Comparison of ENCODE assay signal across 20 cellular contexts in the genomic region with DNA sequence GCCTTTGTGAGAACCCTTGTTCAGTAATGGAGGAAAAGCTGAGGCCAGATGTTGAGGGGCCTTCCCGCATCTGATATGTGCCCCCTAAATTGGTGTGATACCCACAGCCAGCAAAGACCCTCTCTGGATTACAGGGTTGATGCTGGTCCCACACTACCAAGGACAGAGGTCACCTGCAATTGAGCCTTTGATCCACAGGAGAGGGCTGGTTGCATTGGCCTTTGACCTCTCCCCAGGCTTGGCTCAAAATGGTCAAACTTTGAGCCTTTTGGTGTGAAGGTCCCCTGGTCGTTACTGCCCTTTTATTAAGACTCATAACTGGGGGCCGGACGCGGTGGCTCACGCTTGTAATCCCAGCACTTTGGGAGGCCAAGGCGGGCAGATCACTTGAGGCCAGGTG. TPM values are rescaled to one million over a fixed set of nuclear protein-coding genes. Genes with fewer than 3 reads are reported as not detected.
A peak's percentile ranks its signal among the peaks of the same experiment; 100 is the strongest.
DNase-seq lines count a peak whose midpoint lies in the region; ATAC-seq, FAIRE-seq and TF ChIP-seq lines count a peak whose summit lies in the region.
"Had no signal": no experiment of that assay in that cellular context is flagged by ENCODE, and none has a peak within 500 bp of the region (broad histone marks: within the 10 kb centered on the region; RNA-seq: fewer than 3 reads in every experiment).

No MANE protein-coding gene starts in this region.

- H3K27me3 ChIP-seq in BLaER1 = no peaks in the 10 kb centered on the region
- no peaks in the 10 kb centered on the region for H3K27me3 ChIP-seq in IMR-90 (ENCODE audit: control insufficient read depth, insufficient read depth, low read length)
- no peaks in the 10 kb centered on the region for H3K27me3 ChIP-seq in HepG2 (ENCODE audit: control insufficient read depth in 1 of 2, insufficient read depth in 2 of 2, low read length in 2 of 2)

- dilution Hi-C loops in IMR-90 (cut with HindIII; ENCODE audit: low sequenced_read_pairs, unreplicated experiment) = no loop called here

- H4K8ac ChIP-seq in IMR-90 (ENCODE audit: low read depth in 2 of 2, low read length in 2 of 2) = no peak overlapping the region

- CTCF ChIA-PET in IMR-90 (lab: Yijun Ruan, JAX) = no interaction called here
- CTCF ChIA-PET in HepG2 (lab: Yijun Ruan, JAX; ENCODE audit: low intra/inter-chr PET ratio, low total read pairs) = no interaction called here

- no peak overlapping the region for H2BK120ac ChIP-seq in IMR-90 (ENCODE audit: low read depth, low read length)

- peaks cover 100% of the 10 kb centered on the region for H3K4me1 ChIP-seq in BLaER1
- peaks cover 2% of the 10 kb centered on the region; the same call in 1 of the 2 replicates for H3K4me1 ChIP-seq in IMR-90 (ENCODE audit: control insufficient read depth, insufficient read depth, low read length)
- peaks cover 68% of the 10 kb centered on the region for H3K4me1 ChIP-seq in HepG2 (ENCODE audit: insufficient read depth, low read length)
- H3K4me1 ChIP-seq: HAP-1 had no signal

- H3K9ac ChIP-seq in BLaER1 (peak overlapping the region; percentile 57; the same call in 1 of the 2 replicates), IMR-90 (ENCODE audit: low read depth, low read length) (no peak overlapping the region), HepG2 (ENCODE audit: insufficient read depth, low read depth, low read length) (no peak overlapping the region)
- H3K9ac ChIP-seq: GM23248 had no signal

- no peak for TF ChIP-seq EP300 in HepG2 (IDR thresholded peaks at IDR 0.05; ENCODE audit: low read depth in 2 of 2, low read length in 2 of 2)
- TF ChIP-seq EP300 in HepG2 (CRISPR knock-in tag; IDR thresholded peaks at IDR 0.05; ENCODE audit: borderline replicate concordance) = no peak

- no peak overlapping the region for H3K27ac Mint-ChIP-seq in natural killer cell treated with Interleukin-12 subunit alpha and Interleukin-12 subunit beta and Interleukin-15 and Interleukin-18, amount 100 ng/mL, for 72 hours
- H3K27ac Mint-ChIP-seq: CD8-positive, alpha-beta T cell; IgD-negative memory B cell had no signal

- H2BK5ac ChIP-seq in IMR-90 (ENCODE audit: low read depth, low read length, poor library complexity, severe bottlenecking) = no peak overlapping the region

- no peaks in the 10 kb centered on the region for H3K36me3 Mint-ChIP-seq in natural killer cell treated with Interleukin-12 subunit alpha and Interleukin-12 subunit beta and Interleukin-15 and Interleukin-18, amount 100 ng/mL, for 72 hours
- H3K36me3 Mint-ChIP-seq: CD8-positive, alpha-beta T cell; IgD-negative memory B cell had no signal

- DNase-seq in IMR-90 (no peak), HepG2 (ENCODE audit: low spot score) (no peak), NCI-H187 treated with DMSO at 0.1 percent for 48 hours (lab: John Stamatoyannopoulos, UW) (no peak), OCI-M2 (lab: John Stamatoyannopoulos, UW; ENCODE audit: unreplicated experiment) (no peak), SIG-M5 (lab: John Stamatoyannopoulos, UW) (no peak)
- no peak for DNase-seq in natural killer cell treated with Interleukin-12 subunit alpha and Interleukin-12 subunit beta and Interleukin-15 and Interleukin-18, amount 100 ng/mL, for 72 hours (ENCODE audit: low spot score)
- DNase-seq: AML-193; Calu3; CD8-positive, alpha-beta T cell; DMS79 treated with DMSO at 0.1 percent for 48 hours; EL; GM23248 had no signal

- peaks cover 0 to 3% of the 10 kb centered on the region in 2 donors for H3K4me1 Mint-ChIP-seq in natural killer cell treated with Interleukin-12 subunit alpha and Interleukin-12 subunit beta and Interleukin-15 and Interleukin-18, amount 100 ng/mL, for 72 hours (ENCODE audit: low read depth in 2 of 2)

- 100% methylated on average over 1 of the region's 7 CpGs; no CpG with 5 or more reads in 1 of the 2 experiments for WGBS in IMR-90 (ENCODE audit: extremely low coverage in 2 of 2, insufficient read length in 1 of 2), 2 experiments
- 49% methylated on average over 6 of the region's 7 CpGs for WGBS in HepG2 (ENCODE audit: low lambda C conversion rate)

- H3K27me3 Mint-ChIP-seq in natural killer cell treated with Interleukin-12 subunit alpha and Interleukin-12 subunit beta and Interleukin-15 and Interleukin-18, amount 100 ng/mL, for 72 hours = no peaks in the 10 kb centered on the region

- no peak overlapping the region for H3K14ac ChIP-seq in IMR-90 (replicated peaks; ENCODE audit: low read depth, low read length)

- H3K18ac ChIP-seq in IMR-90 (ENCODE audit: low read depth, low read length) = no peak overlapping the region

- H3K56ac ChIP-seq in IMR-90 (ENCODE audit: extremely low read depth, insufficient read depth, low read length) = no peak overlapping the region

- in situ Hi-C loops in IMR-90 (cut with MboI; ENCODE audit: low sequenced_read_pairs) = loop anchor here (10.0 kb wide), 1 partner anchor 299 kb away; no protein-coding TSS in a partner anchor
- in situ Hi-C loops in HepG2 (cut with HindIII; ENCODE audit: extremely low pct_ligation_motif_present, low pct_unique_long_range_greater_than_20kb) = no loop called here

- H4K20me1 ChIP-seq in BLaER1 (no peaks in the 10 kb centered on the region), IMR-90 (ENCODE audit: insufficient read depth, low read length) (no peaks in the 10 kb centered on the region), HepG2 (ENCODE audit: insufficient read depth, low read length) (no peaks in the 10 kb centered on the region)

- no peak for ATAC-seq in IMR-90 (ENCODE audit: low read depth)
- ATAC-seq in HepG2 = no peak
- ATAC-seq in natural killer cell treated with Interleukin-12 subunit alpha and Interleukin-12 subunit beta and Interleukin-15 and Interleukin-18, amount 100 ng/mL, for 72 hours = no peak
- ATAC-seq: A549; CD8-positive, alpha-beta T cell had no signal

- H3K27ac ChIP-seq in BLaER1 (peak overlapping the region; percentile 88), IMR-90 (ENCODE audit: insufficient read depth, low read length) (no peak overlapping the region), HepG2 (ENCODE audit: extremely low read length, insufficient read depth, low read length) (no peak overlapping the region)
- H3K27ac ChIP-seq: 22Rv1, A549, GM23248, HL-60 had no signal

- H3K9me1 ChIP-seq in IMR-90 (ENCODE audit: insufficient read depth, low read length) = peaks cover 3% of the 10 kb centered on the region; the same call in 1 of the 2 replicates

- H4K5ac ChIP-seq in IMR-90 (ENCODE audit: low read depth, low read length) = no peak overlapping the region

- no peak for TF ChIP-seq POLR2A in IMR-90 (IDR thresholded peaks at IDR 0.05; ENCODE audit: low read depth, low read length)
- peak; percentile 41; the same call in 1 of the 2 replicates for TF ChIP-seq POLR2A in Raji (IDR thresholded peaks at IDR 0.05; ENCODE audit: insufficient read depth, low read depth, low read length)
- no peak for TF ChIP-seq POLR2A in HepG2 (IDR thresholded peaks at IDR 0.05; ENCODE audit: insufficient read depth in 1 of 2, low read depth in 2 of 2, low read length in 2 of 2)

- POLR2A ChIA-PET in IMR-90 (lab: Charles Lee; ENCODE audit: unreplicated experiment) = no interaction called here
- POLR2A ChIA-PET in HepG2 (lab: Yijun Ruan, JAX) = no interaction called here

- H3K79me1 ChIP-seq in IMR-90 (ENCODE audit: low read depth in 1 of 2, low read length in 2 of 2) = no peaks in the 10 kb centered on the region; a peak in 1 of 4 replicates

- intact Hi-C loops in IMR-90 (cut with micrococcal nuclease) (no loop called here), HepG2 (cut with micrococcal nuclease; ENCODE audit: unreplicated experiment) (no loop called here)

- no peak overlapping the region for H2BK20ac ChIP-seq in IMR-90 (ENCODE audit: low read depth, low read length)

- FAIRE-seq in HepG2 (lab: Jason Lieb, UNC) = no peak
- FAIRE-seq: A549 had no signal

- H4K91ac ChIP-seq in IMR-90 (ENCODE audit: insufficient read depth, low read depth, low read length) = no peak overlapping the region

- BruUV-seq in IMR-90 (replicated peaks; lab: Mats Ljungman, UMichigan) = no TSS peak
- no TSS peak for BruUV-seq in HepG2 (replicated peaks; lab: Mats Ljungman, UMichigan)

- H3K4me3 ChIP-seq in BLaER1 (no peak overlapping the region), IMR-90 (ENCODE audit: insufficient read depth, low read depth, low read length) (no peak overlapping the region), HepG2 (replicated peaks in 1 of 3; ENCODE audit: insufficient read depth in 1 of 3, low read depth in 2 of 3, low read length in 3 of 3) (no peak overlapping the region)
- H3K4me3 ChIP-seq: A549, GM23248, HAP-1 had no signal

- H2AK5ac ChIP-seq in IMR-90 (ENCODE audit: low read depth, low read length) = no peak overlapping the region

- H3K79me2 ChIP-seq in HepG2 (ENCODE audit: insufficient read depth, low read length) = no peaks in the 10 kb centered on the region

- no peaks in the 10 kb centered on the region for H3K9me3 Mint-ChIP-seq in natural killer cell treated with Interleukin-12 subunit alpha and Interleukin-12 subunit beta and Interleukin-15 and Interleukin-18, amount 100 ng/mL, for 72 hours
- H3K9me3 Mint-ChIP-seq: CD8-positive, alpha-beta T cell; IgD-negative memory B cell had no signal

- TF ChIP-seq CTCF in IMR-90 (conservative IDR thresholded peaks at IDR 0.05; ENCODE audit: low read depth, low read length) (no peak), HepG2 (CRISPR knock-in tag; IDR thresholded peaks at IDR 0.05) (no peak)

- no peak overlapping the region for H2BK15ac ChIP-seq in IMR-90 (ENCODE audit: low read depth, low read length)

- H3K4ac ChIP-seq in IMR-90 (ENCODE audit: low read depth, low read length) = peak overlapping the region; percentile 65; the same call in 1 of the 2 replicates

- no peak overlapping the region for H3K23ac ChIP-seq in IMR-90 (ENCODE audit: low read depth, low read length)

- TF ChIP-seq RAD21 in IMR-90 (IDR thresholded peaks at IDR 0.05; ENCODE audit: low read length) = no peak
- no peak for TF ChIP-seq RAD21 in HepG2 (CRISPR knock-in tag; IDR thresholded peaks at IDR 0.05)

- H3K4me2 ChIP-seq in BLaER1 (peak overlapping the region; percentile 77), IMR-90 (ENCODE audit: low read depth, low read length) (no peak overlapping the region), HepG2 (ENCODE audit: low read depth, low read length) (peak overlapping the region; percentile 28; the same call in 1 of the 2 replicates)
- H3K4me2 ChIP-seq: A549 had no signal

- H3K36me3 ChIP-seq in BLaER1 (no peaks in the 10 kb centered on the region), IMR-90 (ENCODE audit: control insufficient read depth, insufficient read depth, low read length) (no peaks in the 10 kb centered on the region), HepG2 (replicated peaks in 1 of 2; ENCODE audit: control insufficient read depth in 1 of 2, insufficient read depth in 2 of 2, low read length in 2 of 2) (no peaks in the 10 kb centered on the region)
- H3K36me3 ChIP-seq: HAP-1 had no signal

- H3K9me3 ChIP-seq in BLaER1 = no peaks in the 10 kb centered on the region
- no peaks in the 10 kb centered on the region for H3K9me3 ChIP-seq in IMR-90 (ENCODE audit: control insufficient read depth, insufficient read depth, low read length)
- no peaks in the 10 kb centered on the region for H3K9me3 ChIP-seq in HepG2 (ENCODE audit: low read length)
- H3K9me3 ChIP-seq: A549, HAP-1 had no signal

- H3K4me3 Mint-ChIP-seq in natural killer cell treated with Interleukin-12 subunit alpha and Interleukin-12 subunit beta and Interleukin-15 and Interleukin-18, amount 100 ng/mL, for 72 hours = no peak overlapping the region
- H3K4me3 Mint-ChIP-seq: CD8-positive, alpha-beta T cell had no signal

- no peak overlapping the region for H2AK9ac ChIP-seq in IMR-90 (replicated peaks; ENCODE audit: low read depth, low read length, poor library complexity)

- H2AFZ ChIP-seq in IMR-90 (replicated peaks; ENCODE audit: low read length, poor library complexity) = no peak overlapping the region
- no peak overlapping the region for H2AFZ ChIP-seq in HepG2 (ENCODE audit: low read length)
- H2AFZ ChIP-seq: GM23248 had no signal

RNA-seq across cellular contexts. Expression of a gene that starts 8.4 kb away (rescaled TPM):
- 32.8 and 36.4 TPM in 2 replicates for total RNA-seq in IMR-90 (2012; rRNA removed)
- polyA plus RNA-seq in IMR-90 (2012; rRNA removed) = 108 and 123 TPM in 2 replicates
- polyA plus RNA-seq in IMR-90 (2012; cell fraction: cytosol; rRNA removed) = 136 and 153 TPM in 2 replicates
- polyA plus RNA-seq in IMR-90 (2012; cell fraction: nucleus; rRNA removed; ENCODE audit: low replicate concordance) = 66.4 and 160 TPM in 2 replicates
- total RNA-seq in HepG2 (2016; rRNA removed; fragmentation: Illumina TruSeq; extraction: Trizol) = 36.7 and 40.6 TPM in 2 replicates
- 27.9 and 28.7 TPM in 2 replicates for total RNA-seq in HepG2 (2016; cell fraction: cytosol; rRNA removed; fragmentation: Illumina TruSeq; extraction: Trizol; ENCODE audit: low read depth)
- total RNA-seq in HepG2 (2016; cell fraction: insoluble cytoplasmic fraction; rRNA removed; fragmentation: Illumina TruSeq; extraction: Trizol) = 31.8 and 42.1 TPM in 2 replicates
- total RNA-seq in HepG2 (2016; cell fraction: membrane; rRNA removed; fragmentation: Illumina TruSeq; extraction: Trizol) = 31.0 and 33.7 TPM in 2 replicates
- total RNA-seq in HepG2 (2016; cell fraction: nucleus; rRNA removed; fragmentation: Illumina TruSeq; extraction: Trizol) = 19.4 and 26.7 TPM in 2 replicates
- polyA plus RNA-seq in HepG2 (2011; rRNA removed) = 42.5 and 45.4 TPM in 2 replicates
- 43.4 and 60.6 TPM in 2 replicates for polyA plus RNA-seq in HepG2 (2011; cell fraction: cytosol; rRNA removed)
- polyA plus RNA-seq in HepG2 (2011; cell fraction: nucleus; rRNA removed) = 90.6 and 101 TPM in 2 replicates
- 32.0 and 46.2 TPM in 2 replicates for polyA plus RNA-seq in HepG2 (2012)
- polyA plus RNA-seq in HepG2 (2016; cell fraction: cytosol; fragmentation: Illumina TruSeq; extraction: Trizol; ENCODE audit: low read depth) = 69.8 and 81.5 TPM in 2 replicates
- polyA plus RNA-seq in HepG2 (2016; cell fraction: insoluble cytoplasmic fraction; fragmentation: Illumina TruSeq; extraction: Trizol; ENCODE audit: low read depth) = 76.0 and 88.0 TPM in 2 replicates
- polyA plus RNA-seq in HepG2 (2016; cell fraction: membrane; fragmentation: Illumina TruSeq; extraction: Trizol; ENCODE audit: low read depth) = 72.3 and 74.6 TPM in 2 replicates
- 80.4 and 81.9 TPM in 2 replicates for polyA plus RNA-seq in HepG2 (2016; cell fraction: nucleus; fragmentation: Illumina TruSeq; extraction: Trizol; ENCODE audit: insufficient read depth, low read depth)
- 34.7 and 41.5 TPM in 2 replicates for polyA minus RNA-seq in HepG2 (2011; rRNA and poly(A)+ RNA removed; ENCODE audit: low replicate concordance)
- polyA minus RNA-seq in HepG2 (2011; cell fraction: cytosol; rRNA and poly(A)+ RNA removed) = 14.2 and 20.8 TPM in 2 replicates
- 15.0 and 15.5 TPM in 2 replicates for polyA minus RNA-seq in HepG2 (2011; cell fraction: nucleus; rRNA and poly(A)+ RNA removed)
- total RNA-seq in natural killer cell treated with Interleukin-12 subunit alpha and Interleukin-12 subunit beta and Interleukin-15 and Interleukin-18, amount 100 ng/mL, for 72 hours = 100 to 1,000 TPM in 1 of 2 donors, 10 to 100 TPM in 1; 79.1 to 140 TPM

RNA-seq across cellular contexts. Expression of a gene that starts 12.5 kb away (rescaled TPM):
- total RNA-seq in IMR-90 (2012; rRNA removed) (14.0 and 16.7 TPM in 2 replicates), HepG2 (2016; rRNA removed; fragmentation: Illumina TruSeq; extraction: Trizol) (0.93 and 1.3 TPM in 2 replicates)
- polyA plus RNA-seq in IMR-90 (2012; rRNA removed) (15.0 and 16.1 TPM in 2 replicates), HepG2 (2011; rRNA removed) (0.91 and 1.2 TPM in 2 replicates)
- 9.2 and 22.6 TPM in 2 replicates for polyA plus RNA-seq in IMR-90 (2012; cell fraction: cytosol; rRNA removed)
- polyA plus RNA-seq in IMR-90 (2012; cell fraction: nucleus; rRNA removed; ENCODE audit: low replicate concordance) = 14.1 and 14.9 TPM in 2 replicates
- total RNA-seq in HepG2 (2016; cell fraction: cytosol; rRNA removed; fragmentation: Illumina TruSeq; extraction: Trizol; ENCODE audit: low read depth) = 0.26 and 0.51 TPM in 2 replicates
- 0.77 and 1.4 TPM in 2 replicates for total RNA-seq in HepG2 (2016; cell fraction: insoluble cytoplasmic fraction; rRNA removed; fragmentation: Illumina TruSeq; extraction: Trizol)
- 1.2 and 1.4 TPM in 2 replicates for total RNA-seq in HepG2 (2016; cell fraction: membrane; rRNA removed; fragmentation: Illumina TruSeq; extraction: Trizol)
- 0.66 and 1.0 TPM in 2 replicates for total RNA-seq in HepG2 (2016; cell fraction: nucleus; rRNA removed; fragmentation: Illumina TruSeq; extraction: Trizol)
- polyA plus RNA-seq in HepG2 (2011; cell fraction: cytosol; rRNA removed) = 1.1 and 1.2 TPM in 2 replicates
- polyA plus RNA-seq in HepG2 (2011; cell fraction: nucleus; rRNA removed) = 0.51 and 0.69 TPM in 2 replicates
- polyA plus RNA-seq in HepG2 (2012) = 0.59 and 0.71 TPM in 2 replicates
- 0.19 and 0.20 TPM in 2 replicates for polyA plus RNA-seq in HepG2 (2016; cell fraction: cytosol; fragmentation: Illumina TruSeq; extraction: Trizol; ENCODE audit: low read depth)
- polyA plus RNA-seq in HepG2 (2016; cell fraction: insoluble cytoplasmic fraction; fragmentation: Illumina TruSeq; extraction: Trizol; ENCODE audit: low read depth) = 0.53 and 0.66 TPM in 2 replicates
- polyA plus RNA-seq in HepG2 (2016; cell fraction: membrane; fragmentation: Illumina TruSeq; extraction: Trizol; ENCODE audit: low read depth) = 0.55 and 0.86 TPM in 2 replicates
- 1.1 and 1.4 TPM in 2 replicates for polyA plus RNA-seq in HepG2 (2016; cell fraction: nucleus; fragmentation: Illumina TruSeq; extraction: Trizol; ENCODE audit: insufficient read depth, low read depth)
- polyA minus RNA-seq in HepG2 (2011; rRNA and poly(A)+ RNA removed; ENCODE audit: low replicate concordance) = 10.2 and 10.5 TPM in 2 replicates
- polyA minus RNA-seq in HepG2 (2011; cell fraction: cytosol; rRNA and poly(A)+ RNA removed) = 2.3 and 2.4 TPM in 2 replicates
- 0.77 and 0.99 TPM in 2 replicates for polyA minus RNA-seq in HepG2 (2011; cell fraction: nucleus; rRNA and poly(A)+ RNA removed)
- 1 to 10 TPM; 6.2 to 6.5 TPM for total RNA-seq in natural killer cell treated with Interleukin-12 subunit alpha and Interleukin-12 subunit beta and Interleukin-15 and Interleukin-18, amount 100 ng/mL, for 72 hours

RNA-seq across cellular contexts. Expression of a gene that starts 27.3 kb away (rescaled TPM):
- total RNA-seq in IMR-90 (2012; rRNA removed) (6.9 and 10.6 TPM in 2 replicates), HepG2 (2016; rRNA removed; fragmentation: Illumina TruSeq; extraction: Trizol) (12.8 and 37.9 TPM in 2 replicates)
- polyA plus RNA-seq in IMR-90 (2012; rRNA removed) (18.3 and 19.1 TPM in 2 replicates), HepG2 (2011; rRNA removed) (98.4 and 153 TPM in 2 replicates)
- 11.0 and 21.7 TPM in 2 replicates for polyA plus RNA-seq in IMR-90 (2012; cell fraction: cytosol; rRNA removed)
- 16.7 and 18.8 TPM in 2 replicates for polyA plus RNA-seq in IMR-90 (2012; cell fraction: nucleus; rRNA removed; ENCODE audit: low replicate concordance)
- total RNA-seq in HepG2 (2016; cell fraction: cytosol; rRNA removed; fragmentation: Illumina TruSeq; extraction: Trizol; ENCODE audit: low read depth) = 2.8 and 3.4 TPM in 2 replicates
- 11.2 and 38.7 TPM in 2 replicates for total RNA-seq in HepG2 (2016; cell fraction: insoluble cytoplasmic fraction; rRNA removed; fragmentation: Illumina TruSeq; extraction: Trizol)
- 6.9 and 8.2 TPM in 2 replicates for total RNA-seq in HepG2 (2016; cell fraction: membrane; rRNA removed; fragmentation: Illumina TruSeq; extraction: Trizol)
- total RNA-seq in HepG2 (2016; cell fraction: nucleus; rRNA removed; fragmentation: Illumina TruSeq; extraction: Trizol) = 36.6 and 43.7 TPM in 2 replicates
- 88.6 and 125 TPM in 2 replicates for polyA plus RNA-seq in HepG2 (2011; cell fraction: cytosol; rRNA removed)
- polyA plus RNA-seq in HepG2 (2011; cell fraction: nucleus; rRNA removed) = 70.4 and 93.5 TPM in 2 replicates
- polyA plus RNA-seq in HepG2 (2012) = 31.4 and 71.9 TPM in 2 replicates
- 2.4 and 2.5 TPM in 2 replicates for polyA plus RNA-seq in HepG2 (2016; cell fraction: cytosol; fragmentation: Illumina TruSeq; extraction: Trizol; ENCODE audit: low read depth)
- 12.7 and 15.7 TPM in 2 replicates for polyA plus RNA-seq in HepG2 (2016; cell fraction: insoluble cytoplasmic fraction; fragmentation: Illumina TruSeq; extraction: Trizol; ENCODE audit: low read depth)
- polyA plus RNA-seq in HepG2 (2016; cell fraction: membrane; fragmentation: Illumina TruSeq; extraction: Trizol; ENCODE audit: low read depth) = 4.6 and 5.2 TPM in 2 replicates
- polyA plus RNA-seq in HepG2 (2016; cell fraction: nucleus; fragmentation: Illumina TruSeq; extraction: Trizol; ENCODE audit: insufficient read depth, low read depth) = 75.8 and 77.2 TPM in 2 replicates
- polyA minus RNA-seq in HepG2 (2011; rRNA and poly(A)+ RNA removed; ENCODE audit: low replicate concordance) = 19.2 and 165 TPM in 2 replicates
- 97.0 and 140 TPM in 2 replicates for polyA minus RNA-seq in HepG2 (2011; cell fraction: cytosol; rRNA and poly(A)+ RNA removed)
- 31.8 and 54.1 TPM in 2 replicates for polyA minus RNA-seq in HepG2 (2011; cell fraction: nucleus; rRNA and poly(A)+ RNA removed)
- 100 to 1,000 TPM; 106 to 264 TPM for total RNA-seq in natural killer cell treated with Interleukin-12 subunit alpha and Interleukin-12 subunit beta and Interleukin-15 and Interleukin-18, amount 100 ng/mL, for 72 hours

RNA-seq across cellular contexts. Expression of a gene that starts 43.1 kb away (rescaled TPM):
- total RNA-seq in IMR-90 (2012; rRNA removed) (2.3 and 2.5 TPM in 2 replicates), HepG2 (2016; rRNA removed; fragmentation: Illumina TruSeq; extraction: Trizol) (1.5 and 2.9 TPM in 2 replicates)
- polyA plus RNA-seq in IMR-90 (2012; rRNA removed) (4.0 TPM in 2 replicates), HepG2 (2011; rRNA removed) (3.1 and 4.0 TPM in 2 replicates)
- polyA plus RNA-seq in IMR-90 (2012; cell fraction: cytosol; rRNA removed) = 4.6 and 6.4 TPM in 2 replicates
- polyA plus RNA-seq in IMR-90 (2012; cell fraction: nucleus; rRNA removed; ENCODE audit: low replicate concordance) = 1.1 and 1.2 TPM in 2 replicates
- 1.1 and 1.9 TPM in 2 replicates for total RNA-seq in HepG2 (2016; cell fraction: cytosol; rRNA removed; fragmentation: Illumina TruSeq; extraction: Trizol; ENCODE audit: low read depth)
- total RNA-seq in HepG2 (2016; cell fraction: insoluble cytoplasmic fraction; rRNA removed; fragmentation: Illumina TruSeq; extraction: Trizol) = 1.0 and 3.0 TPM in 2 replicates
- 1.7 and 2.0 TPM in 2 replicates for total RNA-seq in HepG2 (2016; cell fraction: membrane; rRNA removed; fragmentation: Illumina TruSeq; extraction: Trizol)
- 1.6 and 2.6 TPM in 2 replicates for total RNA-seq in HepG2 (2016; cell fraction: nucleus; rRNA removed; fragmentation: Illumina TruSeq; extraction: Trizol)
- 3.1 and 6.6 TPM in 2 replicates for polyA plus RNA-seq in HepG2 (2011; cell fraction: cytosol; rRNA removed)
- polyA plus RNA-seq in HepG2 (2011; cell fraction: nucleus; rRNA removed) = 2.1 and 3.1 TPM in 2 replicates
- polyA plus RNA-seq in HepG2 (2012) = 2.3 and 2.5 TPM in 2 replicates
- polyA plus RNA-seq in HepG2 (2016; cell fraction: cytosol; fragmentation: Illumina TruSeq; extraction: Trizol; ENCODE audit: low read depth) = 1.4 and 1.9 TPM in 2 replicates
- 1.4 and 1.6 TPM in 2 replicates for polyA plus RNA-seq in HepG2 (2016; cell fraction: insoluble cytoplasmic fraction; fragmentation: Illumina TruSeq; extraction: Trizol; ENCODE audit: low read depth)
- 1.5 and 1.8 TPM in 2 replicates for polyA plus RNA-seq in HepG2 (2016; cell fraction: membrane; fragmentation: Illumina TruSeq; extraction: Trizol; ENCODE audit: low read depth)
- 3.3 and 3.9 TPM in 2 replicates for polyA plus RNA-seq in HepG2 (2016; cell fraction: nucleus; fragmentation: Illumina TruSeq; extraction: Trizol; ENCODE audit: insufficient read depth, low read depth)
- 0.09 and 3.3 TPM in 2 replicates for polyA minus RNA-seq in HepG2 (2011; rRNA and poly(A)+ RNA removed; ENCODE audit: low replicate concordance)
- polyA minus RNA-seq in HepG2 (2011; cell fraction: cytosol; rRNA and poly(A)+ RNA removed) = 1.6 and 2.0 TPM in 2 replicates
- 1.7 and 2.4 TPM in 2 replicates for polyA minus RNA-seq in HepG2 (2011; cell fraction: nucleus; rRNA and poly(A)+ RNA removed)
- 1 to 10 TPM; 1.4 to 2.1 TPM for total RNA-seq in natural killer cell treated with Interleukin-12 subunit alpha and Interleukin-12 subunit beta and Interleukin-15 and Interleukin-18, amount 100 ng/mL, for 72 hours
- total RNA-seq: HT1080 had no signal
- polyA plus RNA-seq: A549 had no signal

RNA-seq across cellular contexts. Expression of a gene that starts 46.1 kb away (rescaled TPM):
- total RNA-seq in IMR-90 (2012; rRNA removed) = 2.5 and 3.0 TPM in 2 replicates
- polyA plus RNA-seq in IMR-90 (2012; rRNA removed) = 23.9 and 26.5 TPM in 2 replicates
- polyA plus RNA-seq in IMR-90 (2012; cell fraction: cytosol; rRNA removed) = 13.1 and 22.4 TPM in 2 replicates
- polyA plus RNA-seq in IMR-90 (2012; cell fraction: nucleus; rRNA removed; ENCODE audit: low replicate concordance) = 107 and 283 TPM in 2 replicates
- 0.46 TPM in 1 of 2 replicates, not detected in the other for total RNA-seq in HepG2 (2016; rRNA removed; fragmentation: Illumina TruSeq; extraction: Trizol)
- total RNA-seq in HepG2 (2016; cell fraction: cytosol; rRNA removed; fragmentation: Illumina TruSeq; extraction: Trizol; ENCODE audit: low read depth) = 0.26 TPM in 1 of 2 replicates, not detected in the other
- total RNA-seq in HepG2 (2016; cell fraction: insoluble cytoplasmic fraction; rRNA removed; fragmentation: Illumina TruSeq; extraction: Trizol) = 0.22 and 0.35 TPM in 2 replicates
- total RNA-seq in HepG2 (2016; cell fraction: membrane; rRNA removed; fragmentation: Illumina TruSeq; extraction: Trizol) = 0.09 TPM in 1 of 2 replicates, not detected in the other
- total RNA-seq in HepG2 (2016; cell fraction: nucleus; rRNA removed; fragmentation: Illumina TruSeq; extraction: Trizol) = 0.44 and 0.56 TPM in 2 replicates
- polyA plus RNA-seq in HepG2 (2011; rRNA removed) = 1.6 and 1.9 TPM in 2 replicates
- 0.49 and 1.0 TPM in 2 replicates for polyA plus RNA-seq in HepG2 (2011; cell fraction: cytosol; rRNA removed)
- polyA plus RNA-seq in HepG2 (2011; cell fraction: nucleus; rRNA removed) = 29.1 and 52.4 TPM in 2 replicates
- 1.6 and 1.8 TPM in 2 replicates for polyA plus RNA-seq in HepG2 (2012)
- polyA plus RNA-seq in HepG2 (2016; cell fraction: cytosol; fragmentation: Illumina TruSeq; extraction: Trizol; ENCODE audit: low read depth) = not detected in 2 replicates
- 0.11 TPM in 1 of 2 replicates, not detected in the other for polyA plus RNA-seq in HepG2 (2016; cell fraction: insoluble cytoplasmic fraction; fragmentation: Illumina TruSeq; extraction: Trizol; ENCODE audit: low read depth)
- polyA plus RNA-seq in HepG2 (2016; cell fraction: membrane; fragmentation: Illumina TruSeq; extraction: Trizol; ENCODE audit: low read depth) = not detected in 2 replicates
- polyA plus RNA-seq in HepG2 (2016; cell fraction: nucleus; fragmentation: Illumina TruSeq; extraction: Trizol; ENCODE audit: insufficient read depth, low read depth) = 1.4 and 2.3 TPM in 2 replicates
- polyA minus RNA-seq in HepG2 (2011; rRNA and poly(A)+ RNA removed; ENCODE audit: low replicate concordance) = 1.5 and 4.0 TPM in 2 replicates
- 0.49 and 0.97 TPM in 2 replicates for polyA minus RNA-seq in HepG2 (2011; cell fraction: cytosol; rRNA and poly(A)+ RNA removed)
- polyA minus RNA-seq in HepG2 (2011; cell fraction: nucleus; rRNA and poly(A)+ RNA removed) = 1.7 and 3.1 TPM in 2 replicates
- under 1 TPM; 0.78 to 0.83 TPM for total RNA-seq in natural killer cell treated with Interleukin-12 subunit alpha and Interleukin-12 subunit beta and Interleukin-15 and Interleukin-18, amount 100 ng/mL, for 72 hours
- total RNA-seq: CD8-positive, alpha-beta T cell had no signal
- polyA plus RNA-seq: IgD-negative memory B cell had no signal
